Comparison of ENCODE assay signal across 1 cellular context in genomic region chr18:8930990-8931648, GRCh38.
TF ChIP-seq lines count a peak whose summit lies in the region.

No MANE protein-coding gene starts in this region.

TF ChIP-seq in H1, 55 proteins besides CTCF, POLR2A, EP300 and RAD21:
- TF ChIP-seq YY1 (IDR thresholded peaks at IDR 0.05; ENCODE audit: low read depth, low read length) (no peak), TAF1 (IDR thresholded peaks at IDR 0.05; ENCODE audit: low read depth, low read length) (no peak), SIX5 (IDR thresholded peaks at IDR 0.05; ENCODE audit: low read depth, low read length) (no peak), CHD1 (IDR thresholded peaks at IDR 0.05; ENCODE audit: low read depth, low read length) (no peak), E2F6 (IDR thresholded peaks at IDR 0.05) (no peak), SP4 (IDR thresholded peaks at IDR 0.05; ENCODE audit: low read length) (no peak), SUZ12 (IDR thresholded peaks at IDR 0.05; ENCODE audit: low read length) (no peak), JUND (IDR thresholded peaks at IDR 0.05; ENCODE audit: low read length) (no peak), CTBP2 (IDR thresholded peaks at IDR 0.05; ENCODE audit: borderline replicate concordance, insufficient read depth, insufficient read length, low read length) (no peak), KDM1A (IDR thresholded peaks at IDR 0.05; ENCODE audit: borderline replicate concordance, low read length) (no peak), CBX5 (IDR thresholded peaks at IDR 0.05; ENCODE audit: low read depth, low read length) (no peak), HDAC6 (IDR thresholded peaks at IDR 0.05; ENCODE audit: low read depth, low read length) (no peak), PHF8 (conservative IDR thresholded peaks at IDR 0.05; ENCODE audit: low read depth, low read length) (no peak), EZH2 (IDR thresholded peaks at IDR 0.05; ENCODE audit: low read depth, low read length, severe bottlenecking) (no peak), BRCA1 (IDR thresholded peaks at IDR 0.05; ENCODE audit: low read depth, low read length) (no peak)
